1 cellular context compared by ENCODE assay signal in the genomic region with DNA sequence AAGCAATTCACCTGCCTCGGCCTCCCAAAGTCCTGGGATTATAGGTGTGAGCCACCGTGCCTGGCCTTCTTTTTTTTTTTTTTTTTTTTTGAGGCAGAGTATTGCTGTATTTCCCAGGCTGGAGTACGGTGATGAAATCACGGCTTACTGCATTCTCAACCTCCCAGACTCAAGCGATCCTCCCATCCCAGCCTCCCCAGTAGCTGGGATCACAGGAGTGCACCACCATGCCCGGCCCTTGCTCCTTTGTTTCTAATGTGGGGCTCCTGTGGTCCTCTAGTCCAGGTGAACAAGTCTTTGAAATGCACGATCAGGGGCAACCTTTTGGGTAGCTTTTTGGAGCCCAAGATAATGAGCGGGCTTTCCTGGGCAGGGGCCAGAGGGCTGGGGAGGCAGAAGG.
TF ChIP-seq lines count a peak whose summit lies in the region.

No MANE protein-coding gene starts in this region.

TF ChIP-seq in WTC11, 78 proteins besides CTCF, POLR2A, EP300 and RAD21:
- TF ChIP-seq, protein P1, sequence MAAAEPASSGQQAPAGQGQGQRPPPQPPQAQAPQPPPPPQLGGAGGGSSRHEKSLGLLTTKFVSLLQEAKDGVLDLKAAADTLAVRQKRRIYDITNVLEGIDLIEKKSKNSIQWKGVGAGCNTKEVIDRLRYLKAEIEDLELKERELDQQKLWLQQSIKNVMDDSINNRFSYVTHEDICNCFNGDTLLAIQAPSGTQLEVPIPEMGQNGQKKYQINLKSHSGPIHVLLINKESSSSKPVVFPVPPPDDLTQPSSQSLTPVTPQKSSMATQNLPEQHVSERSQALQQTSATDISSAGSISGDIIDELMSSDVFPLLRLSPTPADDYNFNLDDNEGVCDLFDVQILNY (CRISPR knock-in tag; IDR thresholded peaks at IDR 0.05), result no peak
- no peak for TF ChIP-seq CREB1 (CRISPR knock-in tag; IDR thresholded peaks at IDR 0.05)
- TF ChIP-seq, protein P2, sequence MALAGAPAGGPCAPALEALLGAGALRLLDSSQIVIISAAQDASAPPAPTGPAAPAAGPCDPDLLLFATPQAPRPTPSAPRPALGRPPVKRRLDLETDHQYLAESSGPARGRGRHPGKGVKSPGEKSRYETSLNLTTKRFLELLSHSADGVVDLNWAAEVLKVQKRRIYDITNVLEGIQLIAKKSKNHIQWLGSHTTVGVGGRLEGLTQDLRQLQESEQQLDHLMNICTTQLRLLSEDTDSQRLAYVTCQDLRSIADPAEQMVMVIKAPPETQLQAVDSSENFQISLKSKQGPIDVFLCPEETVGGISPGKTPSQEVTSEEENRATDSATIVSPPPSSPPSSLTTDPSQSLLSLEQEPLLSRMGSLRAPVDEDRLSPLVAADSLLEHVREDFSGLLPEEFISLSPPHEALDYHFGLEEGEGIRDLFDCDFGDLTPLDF (CRISPR knock-in tag; IDR thresholded peaks at IDR 0.05), result no peak
- TF ChIP-seq ETV6 (CRISPR knock-in tag; IDR thresholded peaks at IDR 0.05), result no peak
- TF ChIP-seq SMAD3 (CRISPR knock-in tag; IDR thresholded peaks at IDR 0.05; ENCODE audit: borderline replicate concordance), result no peak
- TF ChIP-seq, protein P3, sequence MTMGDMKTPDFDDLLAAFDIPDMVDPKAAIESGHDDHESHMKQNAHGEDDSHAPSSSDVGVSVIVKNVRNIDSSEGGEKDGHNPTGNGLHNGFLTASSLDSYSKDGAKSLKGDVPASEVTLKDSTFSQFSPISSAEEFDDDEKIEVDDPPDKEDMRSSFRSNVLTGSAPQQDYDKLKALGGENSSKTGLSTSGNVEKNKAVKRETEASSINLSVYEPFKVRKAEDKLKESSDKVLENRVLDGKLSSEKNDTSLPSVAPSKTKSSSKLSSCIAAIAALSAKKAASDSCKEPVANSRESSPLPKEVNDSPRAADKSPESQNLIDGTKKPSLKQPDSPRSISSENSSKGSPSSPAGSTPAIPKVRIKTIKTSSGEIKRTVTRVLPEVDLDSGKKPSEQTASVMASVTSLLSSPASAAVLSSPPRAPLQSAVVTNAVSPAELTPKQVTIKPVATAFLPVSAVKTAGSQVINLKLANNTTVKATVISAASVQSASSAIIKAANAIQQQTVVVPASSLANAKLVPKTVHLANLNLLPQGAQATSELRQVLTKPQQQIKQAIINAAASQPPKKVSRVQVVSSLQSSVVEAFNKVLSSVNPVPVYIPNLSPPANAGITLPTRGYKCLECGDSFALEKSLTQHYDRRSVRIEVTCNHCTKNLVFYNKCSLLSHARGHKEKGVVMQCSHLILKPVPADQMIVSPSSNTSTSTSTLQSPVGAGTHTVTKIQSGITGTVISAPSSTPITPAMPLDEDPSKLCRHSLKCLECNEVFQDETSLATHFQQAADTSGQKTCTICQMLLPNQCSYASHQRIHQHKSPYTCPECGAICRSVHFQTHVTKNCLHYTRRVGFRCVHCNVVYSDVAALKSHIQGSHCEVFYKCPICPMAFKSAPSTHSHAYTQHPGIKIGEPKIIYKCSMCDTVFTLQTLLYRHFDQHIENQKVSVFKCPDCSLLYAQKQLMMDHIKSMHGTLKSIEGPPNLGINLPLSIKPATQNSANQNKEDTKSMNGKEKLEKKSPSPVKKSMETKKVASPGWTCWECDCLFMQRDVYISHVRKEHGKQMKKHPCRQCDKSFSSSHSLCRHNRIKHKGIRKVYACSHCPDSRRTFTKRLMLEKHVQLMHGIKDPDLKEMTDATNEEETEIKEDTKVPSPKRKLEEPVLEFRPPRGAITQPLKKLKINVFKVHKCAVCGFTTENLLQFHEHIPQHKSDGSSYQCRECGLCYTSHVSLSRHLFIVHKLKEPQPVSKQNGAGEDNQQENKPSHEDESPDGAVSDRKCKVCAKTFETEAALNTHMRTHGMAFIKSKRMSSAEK (CRISPR knock-in tag; IDR thresholded peaks at IDR 0.05; ENCODE audit: borderline replicate concordance), result no peak
- TF ChIP-seq ZNF671 (CRISPR knock-in tag; IDR thresholded peaks at IDR 0.05), result no peak
- TF ChIP-seq ZNF138 (CRISPR knock-in tag; conservative IDR thresholded peaks at IDR 0.05), result no peak
- TF ChIP-seq NFATC4 (CRISPR knock-in tag; IDR thresholded peaks at IDR 0.05), result no peak
- TF ChIP-seq EMX1 (CRISPR knock-in tag; IDR thresholded peaks at IDR 0.05), result no peak
- TF ChIP-seq TEAD4 (CRISPR knock-in tag; IDR thresholded peaks at IDR 0.05), result no peak
- TF ChIP-seq, protein P4, sequence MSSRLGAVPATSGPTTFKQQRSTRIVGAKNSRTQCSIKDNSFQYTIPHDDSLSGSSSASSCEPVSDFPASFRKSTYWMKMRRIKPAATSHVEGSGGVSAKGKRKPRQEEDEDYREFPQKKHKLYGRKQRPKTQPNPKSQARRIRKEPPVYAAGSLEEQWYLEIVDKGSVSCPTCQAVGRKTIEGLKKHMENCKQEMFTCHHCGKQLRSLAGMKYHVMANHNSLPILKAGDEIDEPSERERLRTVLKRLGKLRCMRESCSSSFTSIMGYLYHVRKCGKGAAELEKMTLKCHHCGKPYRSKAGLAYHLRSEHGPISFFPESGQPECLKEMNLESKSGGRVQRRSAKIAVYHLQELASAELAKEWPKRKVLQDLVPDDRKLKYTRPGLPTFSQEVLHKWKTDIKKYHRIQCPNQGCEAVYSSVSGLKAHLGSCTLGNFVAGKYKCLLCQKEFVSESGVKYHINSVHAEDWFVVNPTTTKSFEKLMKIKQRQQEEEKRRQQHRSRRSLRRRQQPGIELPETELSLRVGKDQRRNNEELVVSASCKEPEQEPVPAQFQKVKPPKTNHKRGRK (CRISPR knock-in tag; IDR thresholded peaks at IDR 0.05; ENCODE audit: borderline replicate concordance), result no peak
- TF ChIP-seq FOXJ3 (CRISPR knock-in tag; IDR thresholded peaks at IDR 0.05; ENCODE audit: borderline replicate concordance), result no peak
